Comparison of ENCODE assay signal across 1 cellular context in the genomic region with DNA sequence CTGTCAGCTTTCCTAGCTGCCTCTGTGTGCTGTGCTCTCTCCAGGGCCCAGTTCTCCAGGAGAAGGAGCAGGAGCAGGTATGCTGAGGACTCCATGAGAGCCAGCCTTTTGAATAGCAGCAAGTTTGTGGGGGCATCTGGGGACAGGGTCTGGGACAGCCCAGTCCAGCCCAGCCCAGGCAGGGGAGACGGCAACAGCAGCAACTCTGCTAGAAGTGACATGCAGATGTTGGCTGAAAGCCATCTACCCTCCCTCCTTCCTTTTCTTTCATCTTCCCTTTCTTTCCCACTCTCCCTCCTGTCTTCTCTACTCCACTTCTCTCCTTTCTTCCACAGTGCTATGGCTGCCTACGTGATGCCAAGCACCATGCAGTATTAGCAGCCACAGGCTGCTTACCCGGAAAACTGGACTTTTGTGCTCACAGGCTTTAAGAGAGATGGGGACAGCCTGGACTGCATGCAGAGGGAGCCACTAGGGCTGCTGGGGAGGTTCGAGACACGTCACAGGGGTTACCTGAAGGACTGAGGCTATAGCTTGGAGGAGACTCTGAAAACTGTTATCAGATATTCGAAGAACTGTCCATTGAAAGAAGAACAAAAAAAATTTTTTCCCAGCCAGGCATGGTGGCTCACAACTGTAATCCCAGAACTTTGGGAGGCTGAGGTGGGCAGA.
TF ChIP-seq lines count a peak whose summit lies in the region.

No MANE protein-coding gene starts in this region.

TF ChIP-seq in HCT116, 20 proteins besides CTCF, POLR2A, EP300 and RAD21 (continued from another document):
- TF ChIP-seq, protein P1, sequence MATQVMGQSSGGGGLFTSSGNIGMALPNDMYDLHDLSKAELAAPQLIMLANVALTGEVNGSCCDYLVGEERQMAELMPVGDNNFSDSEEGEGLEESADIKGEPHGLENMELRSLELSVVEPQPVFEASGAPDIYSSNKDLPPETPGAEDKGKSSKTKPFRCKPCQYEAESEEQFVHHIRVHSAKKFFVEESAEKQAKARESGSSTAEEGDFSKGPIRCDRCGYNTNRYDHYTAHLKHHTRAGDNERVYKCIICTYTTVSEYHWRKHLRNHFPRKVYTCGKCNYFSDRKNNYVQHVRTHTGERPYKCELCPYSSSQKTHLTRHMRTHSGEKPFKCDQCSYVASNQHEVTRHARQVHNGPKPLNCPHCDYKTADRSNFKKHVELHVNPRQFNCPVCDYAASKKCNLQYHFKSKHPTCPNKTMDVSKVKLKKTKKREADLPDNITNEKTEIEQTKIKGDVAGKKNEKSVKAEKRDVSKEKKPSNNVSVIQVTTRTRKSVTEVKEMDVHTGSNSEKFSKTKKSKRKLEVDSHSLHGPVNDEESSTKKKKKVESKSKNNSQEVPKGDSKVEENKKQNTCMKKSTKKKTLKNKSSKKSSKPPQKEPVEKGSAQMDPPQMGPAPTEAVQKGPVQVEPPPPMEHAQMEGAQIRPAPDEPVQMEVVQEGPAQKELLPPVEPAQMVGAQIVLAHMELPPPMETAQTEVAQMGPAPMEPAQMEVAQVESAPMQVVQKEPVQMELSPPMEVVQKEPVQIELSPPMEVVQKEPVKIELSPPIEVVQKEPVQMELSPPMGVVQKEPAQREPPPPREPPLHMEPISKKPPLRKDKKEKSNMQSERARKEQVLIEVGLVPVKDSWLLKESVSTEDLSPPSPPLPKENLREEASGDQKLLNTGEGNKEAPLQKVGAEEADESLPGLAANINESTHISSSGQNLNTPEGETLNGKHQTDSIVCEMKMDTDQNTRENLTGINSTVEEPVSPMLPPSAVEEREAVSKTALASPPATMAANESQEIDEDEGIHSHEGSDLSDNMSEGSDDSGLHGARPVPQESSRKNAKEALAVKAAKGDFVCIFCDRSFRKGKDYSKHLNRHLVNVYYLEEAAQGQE (IDR thresholded peaks at IDR 0.05; ENCODE audit: low read depth), result no peak
- no peak for TF ChIP-seq YY1 (IDR thresholded peaks at IDR 0.05; ENCODE audit: extremely low read depth, insufficient replicate concordance, low read depth, low read length)
- TF ChIP-seq, protein P2, sequence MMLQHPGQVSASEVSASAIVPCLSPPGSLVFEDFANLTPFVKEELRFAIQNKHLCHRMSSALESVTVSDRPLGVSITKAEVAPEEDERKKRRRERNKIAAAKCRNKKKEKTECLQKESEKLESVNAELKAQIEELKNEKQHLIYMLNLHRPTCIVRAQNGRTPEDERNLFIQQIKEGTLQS (IDR thresholded peaks at IDR 0.05), result no peak
- TF ChIP-seq CBX3 (IDR thresholded peaks at IDR 0.05; ENCODE audit: low read depth), result no peak
- no peak for TF ChIP-seq ZNF274 (IDR thresholded peaks at IDR 0.05; ENCODE audit: low read depth, low read length)
- no peak for TF ChIP-seq TCF7L2 (IDR thresholded peaks at IDR 0.05; ENCODE audit: borderline replicate concordance, extremely low read depth, insufficient read depth, insufficient read length)
- TF ChIP-seq SP1 (IDR thresholded peaks at IDR 0.05; ENCODE audit: low read depth), result no peak
- no peak for TF ChIP-seq JUND (IDR thresholded peaks at IDR 0.05)
- no peak for TF ChIP-seq FOSL1 (IDR thresholded peaks at IDR 0.05; ENCODE audit: low read depth)
